16 cellular contexts compared by ENCODE assay signal in the genomic region with DNA sequence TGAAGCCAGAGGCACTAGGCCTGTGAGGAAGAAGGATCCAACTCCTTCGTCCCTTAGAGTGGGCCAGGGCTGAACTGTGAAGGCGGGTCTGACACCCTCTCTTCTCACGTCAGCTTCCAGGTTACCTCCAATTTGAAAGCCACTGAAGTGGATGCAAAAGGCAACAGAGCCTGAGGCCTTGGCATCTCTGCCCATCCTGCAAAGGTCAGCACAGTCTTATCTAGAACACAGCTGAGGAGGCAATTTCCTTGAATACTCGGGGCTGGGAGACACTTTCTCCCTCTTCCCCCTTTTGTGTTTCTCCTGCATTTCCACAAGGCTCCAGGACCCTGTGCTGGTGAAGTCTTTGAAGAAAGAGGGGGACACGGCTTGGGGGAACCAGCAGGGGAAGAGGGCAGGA.
DNase-seq lines count a peak whose midpoint lies in the region; ATAC-seq, FAIRE-seq and TF ChIP-seq lines count a peak whose summit lies in the region.
"Had no signal": no experiment of that assay in that cellular context is flagged by ENCODE, and none has a peak within 500 bp of the region (broad histone marks: within the 10 kb centered on the region; RNA-seq: fewer than 3 reads in every experiment).

No MANE protein-coding gene starts in this region.

- H3K27ac Mint-ChIP-seq in stimulated activated effector memory CD8-positive, alpha-beta T cell treated with anti-CD3 and anti-CD28 coated beads, Interleukin-12 subunit alpha, Interleukin-12 subunit beta, amount 100 ng/mL, for 72 hours = no peak overlapping the region
- H3K27ac Mint-ChIP-seq: B cell; CD8-positive, alpha-beta T cell had no signal

- no peak overlapping the region for H3K4me3 ChIP-seq in right lobe of liver
- H3K4me3 ChIP-seq in HepG2 (replicated peaks in 1 of 3; ENCODE audit: insufficient read depth in 1 of 3, low read depth in 2 of 3, low read length in 3 of 3) = no peak overlapping the region
- H3K4me3 ChIP-seq: BLaER1 treated with 17β-estradiol and CSF1 and Interleukin-3, amounts not matched to agents 10 nM and 100 nM; HAP-1 had no signal

- no peak overlapping the region for H3K4me3 Mint-ChIP-seq in stimulated activated effector memory CD8-positive, alpha-beta T cell treated with anti-CD3 and anti-CD28 coated beads, Interleukin-12 subunit alpha, Interleukin-12 subunit beta, amount 100 ng/mL, for 72 hours
- H3K4me3 Mint-ChIP-seq: B cell; CD8-positive, alpha-beta T cell had no signal

- in situ Hi-C loops in HepG2 (cut with HindIII; ENCODE audit: extremely low pct_ligation_motif_present, low pct_unique_long_range_greater_than_20kb) = no loop called here

- no peak for DNase-seq in right lobe of liver
- no peak for DNase-seq in HepG2 (ENCODE audit: low spot score)
- DNase-seq in left ventricle myocardium superior = no peak
- no peak for DNase-seq in stimulated activated effector memory CD8-positive, alpha-beta T cell treated with anti-CD3 and anti-CD28 coated beads, Interleukin-12 subunit alpha, Interleukin-12 subunit beta, amount 100 ng/mL, for 72 hours (ENCODE audit: low spot score in 2 of 2)
- no peak for DNase-seq in dermis blood vessel endothelial cell
- DNase-seq: Calu3; CD8-positive, alpha-beta T cell; DMS79 treated with DMSO at 0.1 percent for 48 hours; GF-D8; IMR-90 had no signal

- H3K36me3 ChIP-seq in right lobe of liver (no peaks in the 10 kb centered on the region), HepG2 (replicated peaks in 1 of 2; ENCODE audit: control insufficient read depth in 1 of 2, insufficient read depth in 2 of 2, low read length in 2 of 2) (no peaks in the 10 kb centered on the region)
- H3K36me3 ChIP-seq: BLaER1 treated with 17β-estradiol and CSF1 and Interleukin-3, amounts not matched to agents 10 nM and 100 nM; HAP-1 had no signal

- H3K27me3 ChIP-seq in right lobe of liver (no peaks in the 10 kb centered on the region), HepG2 (ENCODE audit: control insufficient read depth in 1 of 2, insufficient read depth in 2 of 2, low read length in 2 of 2) (peaks cover 0 to 3% of the 10 kb centered on the region in 2 experiments; a peak in 2 of 5 replicates)
- H3K27me3 ChIP-seq: BLaER1 treated with 17β-estradiol and CSF1 and Interleukin-3, amounts not matched to agents 10 nM and 100 nM had no signal

- H3K4me1 Mint-ChIP-seq in stimulated activated effector memory CD8-positive, alpha-beta T cell treated with anti-CD3 and anti-CD28 coated beads, Interleukin-12 subunit alpha, Interleukin-12 subunit beta, amount 100 ng/mL, for 72 hours = no peaks in the 10 kb centered on the region
- H3K4me1 Mint-ChIP-seq: B cell had no signal

- TF ChIP-seq CTCF in right lobe of liver (IDR thresholded peaks at IDR 0.05) = no peak
- no peak for TF ChIP-seq CTCF in HepG2 (CRISPR knock-in tag; IDR thresholded peaks at IDR 0.05)

- no peaks in the 10 kb centered on the region for H3K79me2 ChIP-seq in HepG2 (ENCODE audit: insufficient read depth, low read length)

- intact Hi-C loops in right lobe of liver (cut with DNase I) = no loop called here
- intact Hi-C loops in HepG2 (cut with micrococcal nuclease; ENCODE audit: unreplicated experiment) = no loop called here
- intact Hi-C loops in left ventricle myocardium superior (cut with micrococcal nuclease) = no loop called here

- no peak overlapping the region for H2AFZ ChIP-seq in HepG2 (ENCODE audit: low read length)

- no peak for TF ChIP-seq RAD21 in HepG2 (CRISPR knock-in tag; IDR thresholded peaks at IDR 0.05)

- no peak for TF ChIP-seq EP300 in HepG2 (IDR thresholded peaks at IDR 0.05; ENCODE audit: low read depth in 2 of 2, low read length in 2 of 2)
- no peak for TF ChIP-seq EP300 in HepG2 (CRISPR knock-in tag; IDR thresholded peaks at IDR 0.05; ENCODE audit: borderline replicate concordance)

- no peaks in the 10 kb centered on the region for H4K20me1 ChIP-seq in HepG2 (ENCODE audit: insufficient read depth, low read length)
- H4K20me1 ChIP-seq: BLaER1 treated with 17β-estradiol and CSF1 and Interleukin-3, amounts not matched to agents 10 nM and 100 nM had no signal

- no peak for TF ChIP-seq POLR2A in right lobe of liver (IDR thresholded peaks at IDR 0.05)
- no peak for TF ChIP-seq POLR2A in HepG2 (IDR thresholded peaks at IDR 0.05; ENCODE audit: insufficient read depth in 1 of 2, low read depth in 2 of 2, low read length in 2 of 2)
- TF ChIP-seq POLR2A in GM18505 (IDR thresholded peaks at IDR 0.05; ENCODE audit: borderline replicate concordance, extremely low read depth, insufficient read depth, insufficient read length) = no peak

- ATAC-seq in right lobe of liver (peak in 1 of 4 donors; percentile 19), HepG2 (no peak), left ventricle myocardium superior (peak; percentile 12), GM18505 (IDR thresholded peaks at IDR 0.05; ENCODE audit: unreplicated experiment) (no peak)
- peak; percentile 13 for ATAC-seq in stimulated activated effector memory CD8-positive, alpha-beta T cell treated with anti-CD3 and anti-CD28 coated beads, Interleukin-12 subunit alpha, Interleukin-12 subunit beta, amount 100 ng/mL, for 72 hours
- ATAC-seq: CD8-positive, alpha-beta T cell had no signal

- no peak overlapping the region for H3K9ac ChIP-seq in HepG2 (ENCODE audit: insufficient read depth, low read depth, low read length)
- H3K9ac ChIP-seq: BLaER1 treated with 17β-estradiol and CSF1 and Interleukin-3, amounts not matched to agents 10 nM and 100 nM had no signal

- H3K4me1 ChIP-seq in right lobe of liver = peaks cover 0 to 14% (median 6%) of the 10 kb centered on the region in 4 donors
- no peaks in the 10 kb centered on the region for H3K4me1 ChIP-seq in HepG2 (ENCODE audit: insufficient read depth, low read length)
- H3K4me1 ChIP-seq: HAP-1 had no signal

- no peak for FAIRE-seq in HepG2 (lab: Jason Lieb, UNC)
- FAIRE-seq: H1 had no signal

- H3K27ac ChIP-seq in right lobe of liver = peak overlapping the region in 2 of 3 donors; percentile 39 to 57
- H3K27ac ChIP-seq in HepG2 (ENCODE audit: extremely low read length, insufficient read depth, low read length) = no peak overlapping the region
- H3K27ac ChIP-seq: BLaER1 treated with 17β-estradiol and CSF1 and Interleukin-3, amounts not matched to agents 10 nM and 100 nM; HL-60 had no signal

- H3K9me3 Mint-ChIP-seq in stimulated activated effector memory CD8-positive, alpha-beta T cell treated with anti-CD3 and anti-CD28 coated beads, Interleukin-12 subunit alpha, Interleukin-12 subunit beta, amount 100 ng/mL, for 72 hours = peaks cover 6% of the 10 kb centered on the region
- H3K9me3 Mint-ChIP-seq: CD8-positive, alpha-beta T cell had no signal

- BruUV-seq in HepG2 (replicated peaks; lab: Mats Ljungman, UMichigan) = no TSS peak

- 71% methylated on average over 3 of the region's 5 CpGs for WGBS in right lobe of liver (ENCODE audit: insufficient coverage, low coverage, low lambda C conversion rate, missing lambda C conversion rate)
- 12% methylated on average over 5 of the region's 5 CpGs for WGBS in HepG2 (ENCODE audit: low lambda C conversion rate)

- CTCF ChIA-PET in HepG2 (lab: Yijun Ruan, JAX; ENCODE audit: low intra/inter-chr PET ratio, low total read pairs) = no interaction called here

- no peaks in the 10 kb centered on the region for H3K36me3 Mint-ChIP-seq in stimulated activated effector memory CD8-positive, alpha-beta T cell treated with anti-CD3 and anti-CD28 coated beads, Interleukin-12 subunit alpha, Interleukin-12 subunit beta, amount 100 ng/mL, for 72 hours
- H3K36me3 Mint-ChIP-seq: CD8-positive, alpha-beta T cell had no signal

- no peaks in the 10 kb centered on the region for H3K9me3 ChIP-seq in right lobe of liver
- H3K9me3 ChIP-seq in HepG2 (ENCODE audit: low read length) = no peaks in the 10 kb centered on the region
- H3K9me3 ChIP-seq: HAP-1 had no signal

- no peak overlapping the region for H3K4me2 ChIP-seq in HepG2 (ENCODE audit: low read depth, low read length)
- H3K4me2 ChIP-seq: BLaER1 treated with 17β-estradiol and CSF1 and Interleukin-3, amounts not matched to agents 10 nM and 100 nM had no signal

- POLR2A ChIA-PET in HepG2 (lab: Yijun Ruan, JAX) = no interaction called here

TF ChIP-seq in HepG2, 621 proteins besides CTCF, POLR2A, EP300 and RAD21 (continues in another document):
- TF ChIP-seq ZNF570 (CRISPR knock-in tag; IDR thresholded peaks at IDR 0.05; ENCODE audit: borderline replicate concordance) = no peak
- TF ChIP-seq, protein P1, sequence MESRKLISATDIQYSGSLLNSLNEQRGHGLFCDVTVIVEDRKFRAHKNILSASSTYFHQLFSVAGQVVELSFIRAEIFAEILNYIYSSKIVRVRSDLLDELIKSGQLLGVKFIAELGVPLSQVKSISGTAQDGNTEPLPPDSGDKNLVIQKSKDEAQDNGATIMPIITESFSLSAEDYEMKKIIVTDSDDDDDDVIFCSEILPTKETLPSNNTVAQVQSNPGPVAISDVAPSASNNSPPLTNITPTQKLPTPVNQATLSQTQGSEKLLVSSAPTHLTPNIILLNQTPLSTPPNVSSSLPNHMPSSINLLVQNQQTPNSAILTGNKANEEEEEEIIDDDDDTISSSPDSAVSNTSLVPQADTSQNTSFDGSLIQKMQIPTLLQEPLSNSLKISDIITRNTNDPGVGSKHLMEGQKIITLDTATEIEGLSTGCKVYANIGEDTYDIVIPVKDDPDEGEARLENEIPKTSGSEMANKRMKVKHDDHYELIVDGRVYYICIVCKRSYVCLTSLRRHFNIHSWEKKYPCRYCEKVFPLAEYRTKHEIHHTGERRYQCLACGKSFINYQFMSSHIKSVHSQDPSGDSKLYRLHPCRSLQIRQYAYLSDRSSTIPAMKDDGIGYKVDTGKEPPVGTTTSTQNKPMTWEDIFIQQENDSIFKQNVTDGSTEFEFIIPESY (CRISPR knock-in tag; IDR thresholded peaks at IDR 0.05) = no peak
- no peak for TF ChIP-seq ELF4 (CRISPR knock-in tag; IDR thresholded peaks at IDR 0.05; ENCODE audit: borderline replicate concordance)
- TF ChIP-seq HIVEP1 (CRISPR knock-in tag; IDR thresholded peaks at IDR 0.05) = no peak
- TF ChIP-seq PHF20 (CRISPR knock-in tag; IDR thresholded peaks at IDR 0.05) = no peak
- TF ChIP-seq, protein P2, sequence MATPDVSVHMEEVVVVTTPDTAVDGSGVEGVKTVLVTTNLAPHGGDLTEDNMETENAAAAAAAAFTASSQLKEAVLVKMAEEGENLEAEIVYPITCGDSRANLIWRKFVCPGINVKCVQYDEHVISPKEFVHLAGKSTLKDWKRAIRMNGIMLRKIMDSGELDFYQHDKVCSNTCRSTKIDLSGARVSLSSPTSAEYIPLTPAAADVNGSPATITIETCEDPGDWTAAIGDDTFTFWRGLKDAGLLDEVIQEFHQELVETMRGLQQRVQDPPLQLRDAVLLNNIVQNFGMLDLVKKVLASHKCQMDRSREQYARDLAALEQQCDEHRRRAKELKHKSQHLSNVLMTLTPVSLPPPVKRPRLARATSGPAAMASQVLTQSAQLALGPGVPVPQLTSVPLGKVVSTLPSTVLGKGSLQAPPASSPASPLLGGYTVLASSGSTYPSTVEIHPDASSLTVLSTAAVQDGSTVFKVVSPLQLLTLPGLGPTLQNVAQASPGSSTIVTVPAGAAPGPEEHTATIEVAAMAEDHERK (CRISPR knock-in tag; IDR thresholded peaks at IDR 0.05; ENCODE audit: low read depth) = no peak

Comparison
In these comparisons a context has a peak if more than half of its experiments do, and no peak if none do; other contexts are left out.
1. ATAC-seq: peak in left ventricle myocardium superior (single experiment) and stimulated activated effector memory CD8-positive, alpha-beta T cell treated with anti-CD3 and anti-CD28 coated beads, Interleukin-12 subunit alpha, Interleukin-12 subunit beta, amount 100 ng/mL, for 72 hours (single experiment); none in HepG2 (single experiment) and GM18505 (single experiment).